ENCODE assay signal across 2 cellular contexts in the genomic region with DNA sequence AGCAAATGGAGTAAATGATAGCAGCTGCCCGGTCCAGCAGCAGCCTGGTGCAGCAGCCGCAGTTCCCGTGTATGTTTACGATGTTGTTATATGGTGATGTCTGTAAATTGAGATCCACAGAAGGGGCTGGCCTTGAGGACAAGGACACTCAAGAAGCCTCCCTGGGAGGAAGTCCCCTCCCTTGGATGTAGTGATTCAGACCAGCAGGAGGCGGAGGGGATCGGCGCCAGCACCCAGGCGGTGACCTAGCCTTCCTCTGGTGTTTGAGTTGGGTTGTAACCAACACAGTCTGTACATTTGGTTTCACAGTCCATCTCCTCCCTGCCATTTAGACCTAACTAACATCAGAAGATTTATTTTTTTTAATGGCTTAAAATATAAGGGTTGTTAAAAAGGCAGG.
TF ChIP-seq lines count a peak whose summit lies in the region.

No MANE protein-coding gene starts in this region.

TF ChIP-seq in HepG2, 621 proteins besides CTCF, POLR2A, EP300 and RAD21 (continued from another document):
- TF ChIP-seq, protein P1, sequence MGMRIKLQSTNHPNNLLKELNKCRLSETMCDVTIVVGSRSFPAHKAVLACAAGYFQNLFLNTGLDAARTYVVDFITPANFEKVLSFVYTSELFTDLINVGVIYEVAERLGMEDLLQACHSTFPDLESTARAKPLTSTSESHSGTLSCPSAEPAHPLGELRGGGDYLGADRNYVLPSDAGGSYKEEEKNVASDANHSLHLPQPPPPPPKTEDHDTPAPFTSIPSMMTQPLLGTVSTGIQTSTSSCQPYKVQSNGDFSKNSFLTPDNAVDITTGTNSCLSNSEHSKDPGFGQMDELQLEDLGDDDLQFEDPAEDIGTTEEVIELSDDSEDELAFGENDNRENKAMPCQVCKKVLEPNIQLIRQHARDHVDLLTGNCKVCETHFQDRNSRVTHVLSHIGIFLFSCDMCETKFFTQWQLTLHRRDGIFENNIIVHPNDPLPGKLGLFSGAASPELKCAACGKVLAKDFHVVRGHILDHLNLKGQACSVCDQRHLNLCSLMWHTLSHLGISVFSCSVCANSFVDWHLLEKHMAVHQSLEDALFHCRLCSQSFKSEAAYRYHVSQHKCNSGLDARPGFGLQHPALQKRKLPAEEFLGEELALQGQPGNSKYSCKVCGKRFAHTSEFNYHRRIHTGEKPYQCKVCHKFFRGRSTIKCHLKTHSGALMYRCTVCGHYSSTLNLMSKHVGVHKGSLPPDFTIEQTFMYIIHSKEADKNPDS (CRISPR knock-in tag; IDR thresholded peaks at IDR 0.05): no peak
- TF ChIP-seq KDM6A (CRISPR knock-in tag; IDR thresholded peaks at IDR 0.05; ENCODE audit: low read depth): no peak
- TF ChIP-seq ZNF790 (CRISPR knock-in tag; IDR thresholded peaks at IDR 0.05; ENCODE audit: borderline replicate concordance): no peak
- no peak for TF ChIP-seq ZNF569 (CRISPR knock-in tag; IDR thresholded peaks at IDR 0.05; ENCODE audit: borderline replicate concordance)
- TF ChIP-seq CBX1 (IDR thresholded peaks at IDR 0.05; ENCODE audit: low read depth): no peak

TF ChIP-seq in K562, 482 proteins besides CTCF, POLR2A, EP300 and RAD21:
- TF ChIP-seq, protein P2, sequence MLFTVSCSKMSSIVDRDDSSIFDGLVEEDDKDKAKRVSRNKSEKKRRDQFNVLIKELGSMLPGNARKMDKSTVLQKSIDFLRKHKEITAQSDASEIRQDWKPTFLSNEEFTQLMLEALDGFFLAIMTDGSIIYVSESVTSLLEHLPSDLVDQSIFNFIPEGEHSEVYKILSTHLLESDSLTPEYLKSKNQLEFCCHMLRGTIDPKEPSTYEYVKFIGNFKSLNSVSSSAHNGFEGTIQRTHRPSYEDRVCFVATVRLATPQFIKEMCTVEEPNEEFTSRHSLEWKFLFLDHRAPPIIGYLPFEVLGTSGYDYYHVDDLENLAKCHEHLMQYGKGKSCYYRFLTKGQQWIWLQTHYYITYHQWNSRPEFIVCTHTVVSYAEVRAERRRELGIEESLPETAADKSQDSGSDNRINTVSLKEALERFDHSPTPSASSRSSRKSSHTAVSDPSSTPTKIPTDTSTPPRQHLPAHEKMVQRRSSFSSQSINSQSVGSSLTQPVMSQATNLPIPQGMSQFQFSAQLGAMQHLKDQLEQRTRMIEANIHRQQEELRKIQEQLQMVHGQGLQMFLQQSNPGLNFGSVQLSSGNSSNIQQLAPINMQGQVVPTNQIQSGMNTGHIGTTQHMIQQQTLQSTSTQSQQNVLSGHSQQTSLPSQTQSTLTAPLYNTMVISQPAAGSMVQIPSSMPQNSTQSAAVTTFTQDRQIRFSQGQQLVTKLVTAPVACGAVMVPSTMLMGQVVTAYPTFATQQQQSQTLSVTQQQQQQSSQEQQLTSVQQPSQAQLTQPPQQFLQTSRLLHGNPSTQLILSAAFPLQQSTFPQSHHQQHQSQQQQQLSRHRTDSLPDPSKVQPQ (CRISPR knock-in tag; IDR thresholded peaks at IDR 0.05; ENCODE audit: borderline replicate concordance): no peak
- TF ChIP-seq ZNF143 (CRISPR knock-in tag; IDR thresholded peaks at IDR 0.05) (no peak), HIVEP1 (CRISPR knock-in tag; IDR thresholded peaks at IDR 0.05) (no peak), ZNF717 (CRISPR knock-in tag; IDR thresholded peaks at IDR 0.05) (no peak), RBFOX2 (IDR thresholded peaks at IDR 0.05; ENCODE audit: low read depth, low read length) (no peak), NCOR1 (IDR thresholded peaks at IDR 0.05) (no peak), SIRT6 (IDR thresholded peaks at IDR 0.05; ENCODE audit: low read depth, low read length) (no peak)
- TF ChIP-seq, protein P3, sequence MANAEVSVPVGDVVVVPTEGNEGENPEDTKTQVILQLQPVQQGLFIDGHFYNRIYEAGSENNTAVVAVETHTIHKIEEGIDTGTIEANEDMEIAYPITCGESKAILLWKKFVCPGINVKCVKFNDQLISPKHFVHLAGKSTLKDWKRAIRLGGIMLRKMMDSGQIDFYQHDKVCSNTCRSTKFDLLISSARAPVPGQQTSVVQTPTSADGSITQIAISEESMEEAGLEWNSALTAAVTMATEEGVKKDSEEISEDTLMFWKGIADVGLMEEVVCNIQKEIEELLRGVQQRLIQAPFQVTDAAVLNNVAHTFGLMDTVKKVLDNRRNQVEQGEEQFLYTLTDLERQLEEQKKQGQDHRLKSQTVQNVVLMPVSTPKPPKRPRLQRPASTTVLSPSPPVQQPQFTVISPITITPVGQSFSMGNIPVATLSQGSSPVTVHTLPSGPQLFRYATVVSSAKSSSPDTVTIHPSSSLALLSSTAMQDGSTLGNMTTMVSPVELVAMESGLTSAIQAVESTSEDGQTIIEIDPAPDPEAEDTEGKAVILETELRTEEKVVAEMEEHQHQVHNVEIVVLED (CRISPR knock-in tag; IDR thresholded peaks at IDR 0.05): no peak
- TF ChIP-seq, protein P4, sequence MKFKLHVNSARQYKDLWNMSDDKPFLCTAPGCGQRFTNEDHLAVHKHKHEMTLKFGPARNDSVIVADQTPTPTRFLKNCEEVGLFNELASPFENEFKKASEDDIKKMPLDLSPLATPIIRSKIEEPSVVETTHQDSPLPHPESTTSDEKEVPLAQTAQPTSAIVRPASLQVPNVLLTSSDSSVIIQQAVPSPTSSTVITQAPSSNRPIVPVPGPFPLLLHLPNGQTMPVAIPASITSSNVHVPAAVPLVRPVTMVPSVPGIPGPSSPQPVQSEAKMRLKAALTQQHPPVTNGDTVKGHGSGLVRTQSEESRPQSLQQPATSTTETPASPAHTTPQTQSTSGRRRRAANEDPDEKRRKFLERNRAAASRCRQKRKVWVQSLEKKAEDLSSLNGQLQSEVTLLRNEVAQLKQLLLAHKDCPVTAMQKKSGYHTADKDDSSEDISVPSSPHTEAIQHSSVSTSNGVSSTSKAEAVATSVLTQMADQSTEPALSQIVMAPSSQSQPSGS (CRISPR knock-in tag; IDR thresholded peaks at IDR 0.05): no peak
